Comparison of ENCODE assay signal across 13 cellular contexts in the genomic region with DNA sequence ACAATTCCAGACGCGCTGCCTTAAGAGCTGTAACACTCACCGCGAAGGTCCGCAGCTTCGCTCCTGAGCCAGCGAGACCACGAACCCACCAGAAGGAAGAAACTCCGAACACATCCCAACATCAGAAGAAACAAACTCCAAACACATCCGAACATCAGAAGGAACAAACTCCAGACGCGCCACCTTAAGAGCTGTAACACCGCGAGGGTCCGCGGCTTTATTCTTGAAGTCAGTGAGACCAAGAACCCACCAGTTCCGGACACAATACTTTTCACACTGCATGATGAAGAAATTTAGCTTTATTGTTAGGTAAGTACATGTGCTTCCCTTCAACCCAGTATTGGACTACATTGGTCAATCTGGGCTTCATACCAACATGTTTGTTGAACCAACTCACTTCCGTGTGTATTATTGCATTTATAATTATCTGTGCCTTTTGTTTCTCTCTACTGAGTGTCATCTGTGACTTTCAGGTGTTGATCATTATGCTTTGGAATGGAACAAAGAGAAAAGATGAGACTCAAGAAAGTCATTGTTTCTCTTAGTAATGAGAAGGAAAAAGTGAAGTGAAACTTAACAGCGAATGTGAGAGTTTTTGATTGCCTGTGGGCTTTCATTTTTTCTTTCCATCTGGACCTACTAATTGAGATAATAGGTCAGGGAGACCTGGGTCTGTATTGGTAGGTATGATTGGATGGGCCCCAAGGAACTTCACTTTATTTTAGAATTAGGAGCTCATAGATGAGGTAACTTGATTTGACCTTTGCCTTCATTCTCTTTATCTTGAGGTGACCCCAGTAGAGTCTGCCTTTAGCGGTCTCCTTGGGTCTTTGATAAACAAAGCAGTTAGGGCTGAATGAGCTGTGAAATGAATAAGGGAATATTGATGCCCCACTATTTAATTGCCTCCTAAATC.
DNase-seq lines count a peak whose midpoint lies in the region; ATAC-seq, FAIRE-seq and TF ChIP-seq lines count a peak whose summit lies in the region.
"Had no signal": no experiment of that assay in that cellular context is flagged by ENCODE, and none has a peak within 500 bp of the region (broad histone marks: within the 10 kb centered on the region; RNA-seq: fewer than 3 reads in every experiment).

No MANE protein-coding gene starts in this region.

- H3K79me2 ChIP-seq in SK-N-SH (ENCODE audit: insufficient read depth): no peaks in the 10 kb centered on the region

- TF ChIP-seq CTCF in stomach (IDR thresholded peaks at IDR 0.05): no peak
- no peak for TF ChIP-seq CTCF in SK-N-SH (IDR thresholded peaks at IDR 0.05)

- TF ChIP-seq RAD21 in SK-N-SH (IDR thresholded peaks at IDR 0.05; ENCODE audit: low read length): no peak

- H2AFZ ChIP-seq in SK-N-SH (ENCODE audit: low read depth): no peak overlapping the region

- 94 to 97% (median 95%) methylated on average over 20 of the region's 20 CpGs for WGBS in stomach, 5 donors
- WGBS in SK-N-SH (ENCODE audit: low lambda C conversion rate): 96% methylated on average over 20 of the region's 20 CpGs

- POLR2A ChIA-PET in SK-N-SH (lab: Yijun Ruan, JAX): no interaction called here

- H3K36me3 ChIP-seq in stomach: no peaks in the 10 kb centered on the region
- no peaks in the 10 kb centered on the region for H3K36me3 ChIP-seq in SK-N-SH (replicated peaks in 1 of 2; ENCODE audit: control insufficient read depth in 1 of 2, insufficient read depth in 2 of 2, low read length in 1 of 2)
- H3K36me3 ChIP-seq: brain microvascular endothelial cell had no signal

- H3K9me3 ChIP-seq in stomach (no peaks in the 10 kb centered on the region), SK-N-SH (no peaks in the 10 kb centered on the region)

- ATAC-seq in GM19395 (IDR thresholded peaks at IDR 0.05; ENCODE audit: unreplicated experiment) (peak; percentile 98), HG02759 (IDR thresholded peaks at IDR 0.05; ENCODE audit: unreplicated experiment) (peak; percentile 89), HG03442 (IDR thresholded peaks at IDR 0.05; ENCODE audit: unreplicated experiment) (peak; percentile 97)
- ATAC-seq: naive thymus-derived CD4-positive, alpha-beta T cell had no signal

- peak; percentile 77 for FAIRE-seq in GM12892 (lab: Jason Lieb, UNC)

- H3K4me1 ChIP-seq in stomach (peaks cover 0 to 15% (median 8%) of the 10 kb centered on the region in 4 donors), SK-N-SH (ENCODE audit: control insufficient read depth in 1 of 2, insufficient read depth in 2 of 2, low read depth in 1 of 2, low read length in 1 of 2) (peaks cover 7 to 12% of the 10 kb centered on the region in 2 experiments; a peak in 3 of 4 replicates)

- no peaks in the 10 kb centered on the region for H4K20me1 ChIP-seq in SK-N-SH (ENCODE audit: insufficient read depth)

- TF ChIP-seq POLR2A in GM12892 (IDR thresholded peaks at IDR 0.05; ENCODE audit: low read depth, low read length) (no peak), stomach (IDR thresholded peaks at IDR 0.05) (no peak)

- H3K9ac ChIP-seq in SK-N-SH: no peak overlapping the region

- intact Hi-C loops in stomach (cut with DNase I; ENCODE audit: low total_unique reads): no loop called here

- H3K4me3 ChIP-seq in stomach: no peak overlapping the region
- H3K4me3 ChIP-seq in SK-N-SH (ENCODE audit: low read depth in 2 of 2, low read length in 1 of 2): no peak overlapping the region

- peaks cover 11% of the 10 kb centered on the region for H3F3A ChIP-seq in SK-N-SH (replicated peaks; ENCODE audit: insufficient read depth)

- TF ChIP-seq EP300 in stomach (IDR thresholded peaks at IDR 0.05): no peak
- TF ChIP-seq EP300 in SK-N-SH (IDR thresholded peaks at IDR 0.05; ENCODE audit: borderline replicate concordance in 1 of 2, low read depth in 1 of 2, low read length in 1 of 2): no peak

- H3K27ac ChIP-seq in stomach (no peak overlapping the region), SK-N-SH (ENCODE audit: low read depth in 2 of 2, low read length in 1 of 2) (no peak overlapping the region)
- H3K27ac ChIP-seq: brain microvascular endothelial cell, epithelial cell of prostate had no signal

- DNase-seq in GM12892 (ENCODE audit: insufficient read length) (no peak), stomach (no peak), SK-N-SH (no peak), NCI-H774 (lab: John Stamatoyannopoulos, UW) (no peak), amniotic stem cell (lab: John Stamatoyannopoulos, UW) (no peak)
- DNase-seq: brain microvascular endothelial cell; naive thymus-derived CD4-positive, alpha-beta T cell; NCI-H1092; stimulated activated naive CD4-positive, alpha-beta T cell treated with Interleukin-2 at 50 U/mL for 16 hours had no signal

- CTCF ChIA-PET in SK-N-SH (lab: Yijun Ruan, JAX): interaction anchor here (1.0 to 1.8 kb wide), 2 partner anchors 9 to 111 kb away, joined by 3 to 4 read pairs; no protein-coding TSS in a partner anchor

- H3K27me3 ChIP-seq in stomach: no peaks in the 10 kb centered on the region
- no peaks in the 10 kb centered on the region for H3K27me3 ChIP-seq in SK-N-SH (ENCODE audit: insufficient read depth)
- H3K27me3 ChIP-seq: brain microvascular endothelial cell had no signal

- H3K4me2 ChIP-seq in SK-N-SH: no peak overlapping the region

- no peaks in the 10 kb centered on the region for H3K9me2 ChIP-seq in SK-N-SH

TF ChIP-seq in SK-N-SH, 30 proteins besides CTCF, POLR2A, EP300 and RAD21:
- no peak for TF ChIP-seq RXRA (IDR thresholded peaks at IDR 0.05; ENCODE audit: borderline replicate concordance, low read depth)
